ENCODE assay signal across 1 cellular context in genomic region chr1:46394108-46394871, GRCh38.
TF ChIP-seq lines count a peak whose summit lies in the region.

Gene FAAH, plus strand, starts transcription at chr1:46394317. Its CDS starts 32 bp downstream, at chr1:46394349.

TF ChIP-seq in H1, 55 proteins besides CTCF, POLR2A, EP300 and RAD21:
- TF ChIP-seq SRF (IDR thresholded peaks at IDR 0.05; ENCODE audit: low read depth, low read length) (no peak), NRF1 (IDR thresholded peaks at IDR 0.05; ENCODE audit: low read depth, low read length) (no peak), CEBPB (IDR thresholded peaks at IDR 0.05; ENCODE audit: low read depth, low read length) (no peak), ASH2L (IDR thresholded peaks at IDR 0.05; ENCODE audit: low read length) (no peak), NANOG (IDR thresholded peaks at IDR 0.05; ENCODE audit: insufficient read depth, low read depth, low read length, poor library complexity, severe bottlenecking) (no peak), RBBP5 (IDR thresholded peaks at IDR 0.05; ENCODE audit: borderline replicate concordance, low read depth, low read length) (peak; percentile 64; the same call in 1 of the 2 replicates), CHD2 (IDR thresholded peaks at IDR 0.05; ENCODE audit: low read length) (peak; percentile 77), MAX (IDR thresholded peaks at IDR 0.05) (peak; percentile 98), CTBP2 (IDR thresholded peaks at IDR 0.05; ENCODE audit: borderline replicate concordance, insufficient read depth, insufficient read length, low read length) (peak; percentile 80), USF2 (IDR thresholded peaks at IDR 0.05; ENCODE audit: low read length) (no peak), SUZ12 (IDR thresholded peaks at IDR 0.05; ENCODE audit: low read length) (no peak), ATF3 (IDR thresholded peaks at IDR 0.05; ENCODE audit: insufficient read depth, low read depth, low read length) (no peak), SIN3A (conservative IDR thresholded peaks at IDR 0.05 in 1 of 2, IDR thresholded peaks at IDR 0.05 in 1 of 2; ENCODE audit: low read depth in 1 of 2, low read length in 2 of 2) (peak; percentile 73 to 88; a peak in 2 of 4 replicates), YY1 (IDR thresholded peaks at IDR 0.05; ENCODE audit: low read depth, low read length) (no peak), HDAC2 (IDR thresholded peaks at IDR 0.05; ENCODE audit: borderline replicate concordance in 1 of 2, low read depth in 2 of 2, low read length in 2 of 2) (0 out of 4 replicates have a peak, but pooled peaks of 1 of the 2 experiments have one; percentile 40), E2F6 (IDR thresholded peaks at IDR 0.05) (peak; percentile 94), TAF7 (optimal IDR thresholded peaks at IDR 0.05; ENCODE audit: borderline replicate concordance, low read depth, low read length) (peak; percentile 79), TEAD4 (IDR thresholded peaks at IDR 0.05; ENCODE audit: low read depth, low read length) (peak; percentile 8; the same call in 1 of the 2 replicates), BRCA1 (IDR thresholded peaks at IDR 0.05; ENCODE audit: low read depth, low read length) (peak; percentile 40; the same call in 1 of the 2 replicates), POLR2AphosphoS5 (IDR thresholded peaks at IDR 0.05; ENCODE audit: low read depth, low read length) (peak; percentile 55), SP1 (IDR thresholded peaks at IDR 0.05; ENCODE audit: low read depth, low read length) (peak; percentile 94), RNF2 (IDR thresholded peaks at IDR 0.05; ENCODE audit: borderline replicate concordance, low read depth, low read length, missing control alignments, poor library complexity, severe bottlenecking) (no peak), GTF2F1 (IDR thresholded peaks at IDR 0.05; ENCODE audit: borderline replicate concordance, low read depth, low read length) (no peak; the same call in 1 of the 2 replicates), ATF2 (IDR thresholded peaks at IDR 0.05; ENCODE audit: low read length) (no peak), KDM4A (IDR thresholded peaks at IDR 0.05; ENCODE audit: low read depth, low read length, severe bottlenecking) (peak; percentile 91), GABPA (IDR thresholded peaks at IDR 0.05; ENCODE audit: borderline replicate concordance, insufficient read depth, low read length) (peak; percentile 67; the same call in 1 of the 2 replicates), CHD1 (IDR thresholded peaks at IDR 0.05; ENCODE audit: low read depth, low read length) (no peak), JUND (IDR thresholded peaks at IDR 0.05; ENCODE audit: low read length) (no peak), EGR1 (IDR thresholded peaks at IDR 0.05; ENCODE audit: borderline replicate concordance, low read depth, low read length) (peak; percentile 75; the same call in 1 of the 2 replicates), FOSL1 (IDR thresholded peaks at IDR 0.05; ENCODE audit: insufficient read depth, low read depth, low read length) (0 out of 2 replicates have a peak, but pooled peaks have one; percentile 6), BACH1 (IDR thresholded peaks at IDR 0.05; ENCODE audit: low read length) (peak; percentile 25; the same call in 1 of the 2 replicates), PHF8 (conservative IDR thresholded peaks at IDR 0.05; ENCODE audit: low read depth, low read length) (peak; percentile 61), SAP30 (IDR thresholded peaks at IDR 0.05; ENCODE audit: insufficient read depth, insufficient replicate concordance, low read length) (peak; percentile 83), SIX5 (IDR thresholded peaks at IDR 0.05; ENCODE audit: low read depth, low read length) (no peak), CREB1 (IDR thresholded peaks at IDR 0.05) (peak; percentile 49; the same call in 1 of the 2 replicates), KDM1A (IDR thresholded peaks at IDR 0.05; ENCODE audit: borderline replicate concordance, low read length) (no peak), SIRT6 (IDR thresholded peaks at IDR 0.05; ENCODE audit: low read length) (no peak), SP2 (IDR thresholded peaks at IDR 0.05; ENCODE audit: low read length) (no peak), TAF1 (IDR thresholded peaks at IDR 0.05; ENCODE audit: low read depth, low read length) (peak; percentile 77), TBP (IDR thresholded peaks at IDR 0.05; ENCODE audit: low read depth, low read length) (no peak; the same call in 1 of the 2 replicates)
